ENCODE assay signal across 33 cellular contexts in the genomic region with DNA sequence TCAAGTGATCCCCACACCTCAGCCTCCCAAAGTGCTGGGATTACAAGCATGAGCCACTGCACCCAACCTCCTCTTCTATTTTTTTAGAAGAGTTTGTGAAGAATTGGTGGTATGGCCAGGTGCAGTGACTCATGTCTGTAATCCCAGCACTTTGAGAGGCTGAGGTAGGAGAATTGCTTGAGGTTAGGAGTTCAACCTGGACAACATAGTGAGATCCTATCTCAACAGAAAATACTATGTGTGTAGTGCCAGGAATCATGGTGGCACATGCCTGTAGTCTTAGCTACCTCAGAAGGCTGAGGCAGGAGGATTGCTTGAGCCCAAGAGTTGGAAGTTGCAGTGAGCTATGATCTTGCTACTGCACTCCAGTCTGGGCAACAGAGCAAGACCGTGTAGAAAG.
"Had no signal": no experiment of that assay in that cellular context is flagged by ENCODE, and none has a peak within 500 bp of the region (broad histone marks: within the 10 kb centered on the region; RNA-seq: fewer than 3 reads in every experiment).

No MANE protein-coding gene starts in this region.

- H3K27ac Mint-ChIP-seq: activated CD4-positive, alpha-beta T cell treated with anti-CD3 and anti-CD28 coated beads for 36 hours; activated CD8-positive, alpha-beta memory T cell treated with anti-CD3 and anti-CD28 coated beads, Interleukin-2, amount 10 ng/mL, durations not matched to agents 7 days and 5 days; activated CD8-positive, alpha-beta T cell treated with anti-CD3 and anti-CD28 coated beads for 36 hours; activated naive CD4-positive, alpha-beta T cell treated with anti-CD3 and anti-CD28 coated beads, Interleukin-2, amount 10 ng/mL, durations not matched to agents 7 days and 5 days; activated naive CD4-positive, alpha-beta T cell treated with anti-CD3 and anti-CD28 coated beads, Interleukin-2, amount 50 U/mL, for 72 hours; activated naive CD8-positive, alpha-beta T cell treated with anti-CD3 and anti-CD28 coated beads, Interleukin-2, amount 10 ng/mL, durations not matched to agents 7 days and 5 days; activated T-cell treated with anti-CD3 and anti-CD28 coated beads, Interleukin-2, amount 50 U/mL, for 24 hours; activated T-cell treated with anti-CD3 and anti-CD28 coated beads, Interleukin-2, amount 50 U/mL, for 72 hours; brain; dendritic cell treated with granulocyte-macrophage colony-stimulating factor and Interleukin-4, amounts not matched to agents 40 ng/mL and 50 ng/mL, for 4 days; effector memory CD8-positive, alpha-beta T cell had no signal

- H3K36me3 Mint-ChIP-seq: activated CD8-positive, alpha-beta memory T cell treated with anti-CD3 and anti-CD28 coated beads, Interleukin-2, amount 10 ng/mL, durations not matched to agents 7 days and 5 days; activated naive CD4-positive, alpha-beta T cell treated with anti-CD3 and anti-CD28 coated beads, Interleukin-2, amount 10 ng/mL, durations not matched to agents 7 days and 5 days; activated naive CD4-positive, alpha-beta T cell treated with anti-CD3 and anti-CD28 coated beads, Interleukin-2, amount 50 U/mL, for 72 hours; activated naive CD8-positive, alpha-beta T cell treated with anti-CD3 and anti-CD28 coated beads, Interleukin-2, amount 10 ng/mL, durations not matched to agents 7 days and 5 days had no signal

- H3K9me3 Mint-ChIP-seq: activated CD8-positive, alpha-beta T cell treated with anti-CD3 and anti-CD28 coated beads for 36 hours; activated naive CD4-positive, alpha-beta T cell treated with anti-CD3 and anti-CD28 coated beads, Interleukin-2, amount 10 ng/mL, durations not matched to agents 7 days and 5 days; activated naive CD4-positive, alpha-beta T cell treated with anti-CD3 and anti-CD28 coated beads, Interleukin-2, amount 50 U/mL, for 72 hours; activated T-cell treated with anti-CD3 and anti-CD28 coated beads, Interleukin-2, amount 50 U/mL, for 24 hours; activated T-cell treated with anti-CD3 and anti-CD28 coated beads, Interleukin-2, amount 50 U/mL, for 72 hours; brain; dendritic cell treated with granulocyte-macrophage colony-stimulating factor and Interleukin-4, amounts not matched to agents 40 ng/mL and 50 ng/mL, for 4 days; effector memory CD8-positive, alpha-beta T cell had no signal

- H3K9me3 ChIP-seq: ascending aorta, breast epithelium, colonic mucosa, esophagus squamous epithelium, gastroesophageal sphincter, heart right ventricle had no signal

- H3K27ac ChIP-seq: ascending aorta, breast epithelium, cardiac muscle cell, colonic mucosa, dorsolateral prefrontal cortex, esophagus squamous epithelium, gastroesophageal sphincter, heart right ventricle had no signal

- H3K4me3 Mint-ChIP-seq: activated CD4-positive, alpha-beta T cell treated with anti-CD3 and anti-CD28 coated beads for 36 hours; activated CD8-positive, alpha-beta memory T cell treated with anti-CD3 and anti-CD28 coated beads, Interleukin-2, amount 10 ng/mL, durations not matched to agents 7 days and 5 days; activated CD8-positive, alpha-beta T cell treated with anti-CD3 and anti-CD28 coated beads for 36 hours; activated naive CD4-positive, alpha-beta T cell treated with anti-CD3 and anti-CD28 coated beads, Interleukin-2, amount 10 ng/mL, durations not matched to agents 7 days and 5 days; activated naive CD8-positive, alpha-beta T cell treated with anti-CD3 and anti-CD28 coated beads, Interleukin-2, amount 10 ng/mL, durations not matched to agents 7 days and 5 days; activated T-cell treated with anti-CD3 and anti-CD28 coated beads, Interleukin-2, amount 50 U/mL, for 24 hours; activated T-cell treated with anti-CD3 and anti-CD28 coated beads, Interleukin-2, amount 50 U/mL, for 72 hours; brain; dendritic cell treated with granulocyte-macrophage colony-stimulating factor and Interleukin-4, amounts not matched to agents 40 ng/mL and 50 ng/mL, for 4 days; effector memory CD8-positive, alpha-beta T cell had no signal

- H3K4me1 ChIP-seq: breast epithelium, colonic mucosa had no signal

- H3K27me3 Mint-ChIP-seq: activated CD4-positive, alpha-beta T cell treated with anti-CD3 and anti-CD28 coated beads for 36 hours; activated CD8-positive, alpha-beta memory T cell treated with anti-CD3 and anti-CD28 coated beads, Interleukin-2, amount 10 ng/mL, durations not matched to agents 7 days and 5 days; activated CD8-positive, alpha-beta T cell treated with anti-CD3 and anti-CD28 coated beads for 36 hours; activated T-cell treated with anti-CD3 and anti-CD28 coated beads, Interleukin-2, amount 50 U/mL, for 24 hours; brain; effector memory CD8-positive, alpha-beta T cell had no signal

- H3K36me3 ChIP-seq: ascending aorta, breast epithelium, cardiac muscle cell, colonic mucosa, esophagus squamous epithelium, gastroesophageal sphincter, heart right ventricle had no signal

- DNase-seq: activated CD4-positive, alpha-beta T cell treated with anti-CD3 and anti-CD28 coated beads for 36 hours; activated CD4-positive, alpha-beta T cell treated with anti-CD3 and anti-CD28 coated beads, Interleukin-2, amount 50 U/mL, for 1 hour; activated CD4-positive, alpha-beta T cell treated with anti-CD3 and anti-CD28 coated beads, Interleukin-2, amount 50 U/mL, for 48 hours; activated CD4-positive, CD25-positive, alpha-beta regulatory T cell; activated CD4-positive, CD25-positive, alpha-beta regulatory T cell treated with anti-CD3 and anti-CD28 coated beads, Interleukin-2, amount 50 U/mL, for 72 hours; activated CD8-positive, alpha-beta memory T cell treated with anti-CD3 and anti-CD28 coated beads, Interleukin-2, amount 10 ng/mL, durations not matched to agents 7 days and 5 days; activated CD8-positive, alpha-beta memory T cell treated with anti-CD3 and anti-CD28 coated beads, Interleukin-2, amount 50 U/mL, for 4 hours; activated CD8-positive, alpha-beta T cell treated with anti-CD3 and anti-CD28 coated beads for 36 hours; activated gamma-delta T cell; activated naive CD4-positive, alpha-beta T cell; activated naive CD4-positive, alpha-beta T cell treated with anti-CD3 and anti-CD28 coated beads, Interleukin-2, amount 10 ng/mL, durations not matched to agents 7 days and 5 days; activated naive CD8-positive, alpha-beta T cell treated with anti-CD3 and anti-CD28 coated beads, Interleukin-2, amount 10 ng/mL, durations not matched to agents 7 days and 5 days; activated T-cell treated with anti-CD3 and anti-CD28 coated beads for 4 hours; activated T-cell treated with anti-CD3 and anti-CD28 coated beads, Interleukin-2, amount 50 U/mL, for 24 hours; activated T-cell treated with anti-CD3 and anti-CD28 coated beads, Interleukin-2, amount 50 U/mL, for 72 hours; central memory CD4-positive, alpha-beta T cell; cerebellar nuclear complex; colonic mucosa; dorsolateral prefrontal cortex; effector CD4-positive, alpha-beta T cell; effector memory CD8-positive, alpha-beta T cell; erythroblast; esophagus squamous epithelium; foreskin melanocyte; heart right ventricle; T-helper 2 cell had no signal

- H3K27me3 ChIP-seq: ascending aorta, breast epithelium, cardiac muscle cell, colonic mucosa, dorsolateral prefrontal cortex, esophagus squamous epithelium, gastroesophageal sphincter, heart right ventricle had no signal

- H3K4me3 ChIP-seq: ascending aorta, breast epithelium, cardiac muscle cell, colonic mucosa, dorsolateral prefrontal cortex, esophagus squamous epithelium, gastroesophageal sphincter, heart right ventricle had no signal
